ENCODE assay signal across 16 cellular contexts in genomic region chr2:8923173-8923572, GRCh38.
"Had no signal": no experiment of that assay in that cellular context is flagged by ENCODE, and none has a peak within 500 bp of the region (broad histone marks: within the 10 kb centered on the region; RNA-seq: fewer than 3 reads in every experiment).

No MANE protein-coding gene starts in this region.

- H3K27ac ChIP-seq: cardiac muscle cell, esophagus squamous epithelium, heart left ventricle, neural progenitor cell, ovary, suprapubic skin had no signal

- DNase-seq: activated CD4-positive, alpha-beta memory T cell treated with anti-CD3 and anti-CD28 coated beads for 36 hours; activated CD4-positive, alpha-beta T cell treated with anti-CD3 and anti-CD28 coated beads for 1 hour; activated CD8-positive, alpha-beta memory T cell treated with anti-CD3 and anti-CD28 coated beads, Interleukin-2, amount 10 ng/mL, durations not matched to agents 7 days and 5 days; activated naive CD4-positive, alpha-beta T cell treated with anti-CD3 and anti-CD28 coated beads, Interleukin-2, amount 10 ng/mL, durations not matched to agents 7 days and 5 days; activated T-cell treated with anti-CD3 and anti-CD28 coated beads, Interleukin-2, amount 50 U/mL, for 1 hour; esophagus squamous epithelium; heart left ventricle; naive B cell; ovary; stimulated activated naive CD8-positive, alpha-beta T cell treated with anti-CD3 and anti-CD28 coated beads, Interleukin-15, Interleukin-2, amounts not matched to agents 100 U/mL and 50 U/mL, for 24 hours; trophoblast cell had no signal

- H3K4me3 ChIP-seq: cardiac muscle cell, esophagus squamous epithelium, heart left ventricle, neural progenitor cell, ovary, suprapubic skin had no signal

- ATAC-seq: activated CD8-positive, alpha-beta memory T cell treated with anti-CD3 and anti-CD28 coated beads, Interleukin-2, amount 10 ng/mL, durations not matched to agents 7 days and 5 days; heart left ventricle; left lobe of liver; sciatic nerve; stimulated activated naive CD8-positive, alpha-beta T cell treated with anti-CD3 and anti-CD28 coated beads, Interleukin-15, Interleukin-2, amounts not matched to agents 100 U/mL and 50 U/mL, for 24 hours had no signal
